ENCODE assay signal across 1 cellular context in the genomic region with DNA sequence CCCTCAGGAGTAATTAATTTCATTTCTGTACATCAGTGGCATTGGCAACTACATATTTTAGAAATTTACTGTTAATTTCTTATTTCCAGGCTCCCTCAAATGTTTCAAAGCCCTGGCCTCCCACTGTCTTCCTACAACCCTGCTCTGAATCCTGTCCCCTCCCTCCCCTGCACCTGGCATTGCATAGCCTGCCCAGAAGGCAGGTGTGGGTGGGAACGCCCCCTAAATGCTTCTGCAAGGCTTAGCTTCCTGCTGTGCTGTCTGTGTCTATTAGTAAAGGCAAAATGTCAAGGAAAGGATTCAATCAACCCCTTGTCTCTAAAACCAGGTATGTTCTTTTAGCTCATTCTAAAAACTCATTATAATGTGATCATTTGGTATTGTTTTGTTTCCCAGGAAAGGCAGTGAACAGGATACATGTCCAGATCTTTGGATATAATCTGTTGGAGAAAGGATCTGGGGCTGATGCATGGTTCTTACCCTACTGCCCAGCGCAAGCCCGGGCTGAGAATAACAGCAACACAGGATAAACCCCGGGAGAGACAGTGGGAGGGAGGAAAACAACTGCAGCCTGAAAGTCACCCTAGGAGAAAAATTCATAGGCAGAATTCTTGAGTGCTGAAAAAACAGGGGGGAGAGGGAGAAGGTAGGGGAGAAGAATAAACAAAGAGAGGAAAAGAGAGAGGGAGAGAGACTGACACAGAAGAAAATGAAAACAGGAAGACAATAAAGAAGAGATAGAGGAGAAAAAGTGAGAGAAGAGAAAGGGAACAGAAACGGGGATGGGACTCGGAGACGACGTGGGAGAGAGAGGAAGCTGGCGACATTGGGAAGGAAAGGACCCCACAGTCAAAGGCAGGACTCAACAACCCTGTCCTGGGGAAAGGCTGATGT.
TF ChIP-seq lines count a peak whose summit lies in the region.

No MANE protein-coding gene starts in this region.

TF ChIP-seq in GM23338, 12 proteins besides CTCF, POLR2A, EP300 and RAD21 (continued from another document):
- TF ChIP-seq REST (IDR thresholded peaks at IDR 0.05; ENCODE audit: unreplicated experiment) (no peak), EZH2phosphoT487 (IDR thresholded peaks at IDR 0.05; ENCODE audit: unreplicated experiment) (no peak), ZNF114 (CRISPR knock-in tag; IDR thresholded peaks at IDR 0.05) (no peak)
